In genomic region chr2:71934595-71935263, GRCh38 we compare ENCODE assay signal across 10 cellular contexts.
A peak's percentile ranks its signal among the peaks of the same experiment; 100 is the strongest.
DNase-seq lines count a peak whose midpoint lies in the region; ATAC-seq and TF ChIP-seq lines count a peak whose summit lies in the region.
"Had no signal": no experiment of that assay in that cellular context is flagged by ENCODE, and none has a peak within 500 bp of the region (broad histone marks: within the 10 kb centered on the region; RNA-seq: fewer than 3 reads in every experiment).

No MANE protein-coding gene starts in this region.

- DNase-seq in D341Med (ENCODE audit: low spot score), result peak; percentile 3
- peak; percentile 93 for DNase-seq in MV-4-11 (lab: John Stamatoyannopoulos, UW)
- peak; percentile 88 for DNase-seq in fibroblast of mammary gland (ENCODE audit: low read depth)
- DNase-seq in posterior vena cava (ENCODE audit: low spot score), result peak; percentile 91
- DNase-seq in hepatic stellate cell (ENCODE audit: low spot score), result no peak
- no peak for DNase-seq in superior temporal gyrus (ENCODE audit: extremely low spot score)
- DNase-seq in NCI-H1092 (lab: John Stamatoyannopoulos, UW), result no peak
- DNase-seq: activated CD4-positive, alpha-beta T cell treated with anti-CD3 and anti-CD28 coated beads for 36 hours; naive B cell had no signal

- TF ChIP-seq CTCF in fibroblast of mammary gland (conservative IDR thresholded peaks at IDR 0.05; ENCODE audit: control insufficient read depth, insufficient read depth, low read depth, low read length), result no peak

- H3K4me3 ChIP-seq in fibroblast of mammary gland (ENCODE audit: control insufficient read depth, low read depth, low read length), result no peak overlapping the region

- no peak for ATAC-seq in HG03565 (IDR thresholded peaks at IDR 0.05; ENCODE audit: unreplicated experiment)
- ATAC-seq: activated CD4-positive, alpha-beta T cell treated with anti-CD3 and anti-CD28 coated beads for 36 hours had no signal

- intact Hi-C loops in posterior vena cava (cut with DNase I), result no loop called here

Comparison
In these comparisons a context has a peak if more than half of its experiments do, and no peak if none do; other contexts are left out.
1. DNase-seq: peak in D341Med (single experiment), MV-4-11 (single experiment), fibroblast of mammary gland (single experiment) and posterior vena cava (single experiment); none in hepatic stellate cell (single experiment), superior temporal gyrus (single experiment) and NCI-H1092 (single experiment).